In genomic region chr3:20037255-20037996, GRCh38 we compare ENCODE assay signal across 24 cellular contexts. TPM values are rescaled to one million over a fixed set of nuclear protein-coding genes. Genes with fewer than 3 reads are reported as not detected.
DNase-seq lines count a peak whose midpoint lies in the region; ATAC-seq and TF ChIP-seq lines count a peak whose summit lies in the region.
"Had no signal": no experiment of that assay in that cellular context is flagged by ENCODE, and none has a peak within 500 bp of the region (broad histone marks: within the 10 kb centered on the region; RNA-seq: fewer than 3 reads in every experiment).

No MANE protein-coding gene starts in this region.

- no peaks in the 10 kb centered on the region for H3K9me3 Mint-ChIP-seq in activated CD4-positive, alpha-beta T cell treated with anti-CD3 and anti-CD28 coated beads, Interleukin-2, amount 10 ng/mL, durations not matched to agents 7 days and 5 days
- no peaks in the 10 kb centered on the region for H3K9me3 Mint-ChIP-seq in chondrocyte (ENCODE audit: low read depth)
- H3K9me3 Mint-ChIP-seq in stimulated activated memory B cell treated with anti-CD40 and anti-IgM and Interleukin-4, amounts not matched to agents 10 μg/mL and 1 μg/mL and 100 μg/mL, for 72 hours: no peaks in the 10 kb centered on the region
- H3K9me3 Mint-ChIP-seq: activated T-cell treated with anti-CD3 and anti-CD28 coated beads, Interleukin-2, amount 50 U/mL, for 24 hours; H9; memory B cell had no signal

- peaks cover 8% of the 10 kb centered on the region for H3K36me3 Mint-ChIP-seq in activated CD4-positive, alpha-beta T cell treated with anti-CD3 and anti-CD28 coated beads, Interleukin-2, amount 10 ng/mL, durations not matched to agents 7 days and 5 days (ENCODE audit: low read depth)
- no peaks in the 10 kb centered on the region for H3K36me3 Mint-ChIP-seq in chondrocyte (ENCODE audit: low read depth)
- H3K36me3 Mint-ChIP-seq in stimulated activated memory B cell treated with anti-CD40 and anti-IgM and Interleukin-4, amounts not matched to agents 10 μg/mL and 1 μg/mL and 100 μg/mL, for 72 hours: no peaks in the 10 kb centered on the region
- H3K36me3 Mint-ChIP-seq: memory B cell had no signal

- CTCF ChIA-PET in activated CD4-positive, alpha-beta T cell treated with anti-CD3 and anti-CD28 coated beads, Interleukin-2, amount 10 ng/mL, durations not matched to agents 7 days and 5 days (lab: Charles Lee): no interaction called here

- H3K4me2 ChIP-seq in OCI-LY1 (ENCODE audit: low read length) (no peak overlapping the region), osteoblast (ENCODE audit: insufficient read depth, low read length) (no peak overlapping the region)

- H3K4me3 Mint-ChIP-seq in activated CD4-positive, alpha-beta T cell treated with anti-CD3 and anti-CD28 coated beads, Interleukin-2, amount 10 ng/mL, durations not matched to agents 7 days and 5 days: no peak overlapping the region
- no peak overlapping the region for H3K4me3 Mint-ChIP-seq in chondrocyte (ENCODE audit: unreplicated experiment)
- no peak overlapping the region for H3K4me3 Mint-ChIP-seq in stimulated activated memory B cell treated with anti-CD40 and anti-IgM and Interleukin-4, amounts not matched to agents 10 μg/mL and 1 μg/mL and 100 μg/mL, for 72 hours
- H3K4me3 Mint-ChIP-seq: H9, memory B cell had no signal

- H3K9ac ChIP-seq in OCI-LY1 (ENCODE audit: low read length): no peak overlapping the region

- H3K79me2 ChIP-seq in OCI-LY1 (ENCODE audit: insufficient read depth, low read length): 0 out of 2 replicates have a peak, but pooled peaks cover 3% of the 10 kb centered on the region
- no peaks in the 10 kb centered on the region for H3K79me2 ChIP-seq in osteoblast (ENCODE audit: insufficient read depth, low read length)

- no peak for ATAC-seq in stimulated activated memory B cell treated with anti-CD40 and anti-IgM and Interleukin-4, amounts not matched to agents 10 μg/mL and 1 μg/mL and 100 μg/mL, for 72 hours

- no peak for DNase-seq in activated CD4-positive, alpha-beta T cell treated with anti-CD3 and anti-CD28 coated beads, Interleukin-2, amount 10 ng/mL, durations not matched to agents 7 days and 5 days
- no peak for DNase-seq in activated CD4-positive, alpha-beta T cell treated with anti-CD3 and anti-CD28 coated beads, Interleukin-2, amount 50 U/mL, for 48 hours
- DNase-seq in chondrocyte (ENCODE audit: low spot score) (no peak), osteoblast (ENCODE audit: insufficient read length, low spot score, missing footprints) (no peak), NCI-H82 (lab: John Stamatoyannopoulos, UW) (no peak), iPS-NIHi11 (ENCODE audit: low spot score) (no peak)
- DNase-seq: activated CD4-positive, alpha-beta T cell treated with anti-CD3 and anti-CD28 coated beads for 1 hour; activated T-cell treated with anti-CD3 and anti-CD28 coated beads, Interleukin-2, amount 50 U/mL, for 24 hours; colonic mucosa; COR-L47; glutamatergic neuron; H9; MV-4-11; NCI-H2081; NCI-H69; nucleus accumbens; stimulated activated CD4-positive, alpha-beta T cell treated with anti-CD3 and anti-CD28 coated beads, Interleukin-4, amount 100 ng/mL, for 1 hour; T-helper 2 cell had no signal

- H3F3A ChIP-seq in OCI-LY1 (ENCODE audit: insufficient read depth, low read length): peaks cover 2% of the 10 kb centered on the region; the same call in 1 of the 2 replicates

- H3K9me3 ChIP-seq in OCI-LY1 (ENCODE audit: low read length) (no peaks in the 10 kb centered on the region), osteoblast (ENCODE audit: low read depth, low read length) (no peaks in the 10 kb centered on the region)
- H3K9me3 ChIP-seq: colonic mucosa, tibial nerve had no signal

- H3K27me3 Mint-ChIP-seq in activated CD4-positive, alpha-beta T cell treated with anti-CD3 and anti-CD28 coated beads, Interleukin-2, amount 10 ng/mL, durations not matched to agents 7 days and 5 days: no peaks in the 10 kb centered on the region
- H3K27me3 Mint-ChIP-seq in chondrocyte (ENCODE audit: low read depth): no peaks in the 10 kb centered on the region
- H3K27me3 Mint-ChIP-seq in stimulated activated memory B cell treated with anti-CD40 and anti-IgM and Interleukin-4, amounts not matched to agents 10 μg/mL and 1 μg/mL and 100 μg/mL, for 72 hours: no peaks in the 10 kb centered on the region
- H3K27me3 Mint-ChIP-seq: activated T-cell treated with anti-CD3 and anti-CD28 coated beads, Interleukin-2, amount 50 U/mL, for 24 hours; memory B cell had no signal

- TF ChIP-seq CTCF in OCI-LY1 (IDR thresholded peaks at IDR 0.05; ENCODE audit: low read length): peak; percentile 24
- peak; percentile 31 for TF ChIP-seq CTCF in chondrocyte (IDR thresholded peaks at IDR 0.05)
- peak; percentile 15 for TF ChIP-seq CTCF in osteoblast (IDR thresholded peaks at IDR 0.05; ENCODE audit: extremely low read depth, low read depth, low read length)

- H3K27me3 ChIP-seq in OCI-LY1 (ENCODE audit: insufficient read depth, low read length): no peaks in the 10 kb centered on the region
- H3K27me3 ChIP-seq in osteoblast (ENCODE audit: insufficient read depth, low read length): no peaks in the 10 kb centered on the region
- H3K27me3 ChIP-seq: colonic mucosa, tibial nerve had no signal

- H4K20me1 ChIP-seq in OCI-LY1 (ENCODE audit: insufficient read depth, low read length) (no peaks in the 10 kb centered on the region), osteoblast (ENCODE audit: insufficient read depth, low read length) (no peaks in the 10 kb centered on the region)

- H3K4me3 ChIP-seq in OCI-LY1 (ENCODE audit: low read depth, low read length, poor library complexity, severe bottlenecking): no peak overlapping the region
- no peak overlapping the region for H3K4me3 ChIP-seq in osteoblast (ENCODE audit: insufficient read depth, low read length)
- H3K4me3 ChIP-seq: colonic mucosa, tibial nerve had no signal

- H3K36me3 ChIP-seq in OCI-LY1 (ENCODE audit: insufficient read depth, low read length) (no peaks in the 10 kb centered on the region), osteoblast (ENCODE audit: insufficient read depth, low read length) (no peaks in the 10 kb centered on the region)
- H3K36me3 ChIP-seq: colonic mucosa, tibial nerve had no signal

- H3K9me2 ChIP-seq in OCI-LY1 (ENCODE audit: low read depth, low read length): no peaks in the 10 kb centered on the region

- H3K4me1 Mint-ChIP-seq in activated CD4-positive, alpha-beta T cell treated with anti-CD3 and anti-CD28 coated beads, Interleukin-2, amount 10 ng/mL, durations not matched to agents 7 days and 5 days: peaks cover 26% of the 10 kb centered on the region
- H3K4me1 Mint-ChIP-seq in chondrocyte (ENCODE audit: low read depth): peaks cover 22% of the 10 kb centered on the region
- peaks cover 30% of the 10 kb centered on the region for H3K4me1 Mint-ChIP-seq in stimulated activated memory B cell treated with anti-CD40 and anti-IgM and Interleukin-4, amounts not matched to agents 10 μg/mL and 1 μg/mL and 100 μg/mL, for 72 hours

- POLR2A ChIA-PET in activated CD4-positive, alpha-beta T cell treated with anti-CD3 and anti-CD28 coated beads, Interleukin-2, amount 10 ng/mL, durations not matched to agents 7 days and 5 days (lab: Charles Lee): no interaction called here

- H3K27ac Mint-ChIP-seq in activated CD4-positive, alpha-beta T cell treated with anti-CD3 and anti-CD28 coated beads, Interleukin-2, amount 10 ng/mL, durations not matched to agents 7 days and 5 days: peak overlapping the region; percentile 97
- no peak overlapping the region for H3K27ac Mint-ChIP-seq in chondrocyte (ENCODE audit: unreplicated experiment)
- H3K27ac Mint-ChIP-seq in stimulated activated memory B cell treated with anti-CD40 and anti-IgM and Interleukin-4, amounts not matched to agents 10 μg/mL and 1 μg/mL and 100 μg/mL, for 72 hours: no peak overlapping the region
- H3K27ac Mint-ChIP-seq: H9 had no signal

- no peak overlapping the region for H3K27ac ChIP-seq in OCI-LY1 (ENCODE audit: low read depth, low read length, poor library complexity, severe bottlenecking)
- no peak overlapping the region for H3K27ac ChIP-seq in osteoblast (ENCODE audit: low read depth, low read length)
- H3K27ac ChIP-seq: colonic mucosa had no signal

- H2AFZ ChIP-seq in OCI-LY1 (ENCODE audit: low read length) (no peak overlapping the region), osteoblast (ENCODE audit: low read length) (no peak overlapping the region)

- peaks cover 24% of the 10 kb centered on the region for H3K4me1 ChIP-seq in OCI-LY1 (ENCODE audit: insufficient read depth, low read length, severe bottlenecking)
- peaks cover 16% of the 10 kb centered on the region for H3K4me1 ChIP-seq in osteoblast (ENCODE audit: insufficient read depth, low read length)

RNA-seq across cellular contexts. Expression of gene KAT2B, which starts 2.8 kb away (rescaled TPM):
- total RNA-seq in activated CD4-positive, alpha-beta T cell treated with anti-CD3 and anti-CD28 coated beads, Interleukin-2, amount 10 ng/mL, durations not matched to agents 7 days and 5 days: 10 to 100 TPM; 84.5 to 91.3 TPM
- 8.1 to 13.8 TPM (median 8.9 TPM) in 3 replicates for total RNA-seq in chondrocyte
- 11.8 and 15.9 TPM in 2 replicates for total RNA-seq in osteoblast

RNA-seq across cellular contexts. Expression of gene PP2D1, which starts 25.4 kb away (rescaled TPM):
- total RNA-seq in activated CD4-positive, alpha-beta T cell treated with anti-CD3 and anti-CD28 coated beads, Interleukin-2, amount 10 ng/mL, durations not matched to agents 7 days and 5 days: not detected
- total RNA-seq in chondrocyte (not detected in 3 replicates), osteoblast (not detected in 2 replicates)
- total RNA-seq: colonic mucosa, G401, H9, RPMI7951, tibial nerve had no signal
